19 cellular contexts compared by ENCODE assay signal in genomic region chr18:3914116-3914515, GRCh38.
"Had no signal": no experiment of that assay in that cellular context is flagged by ENCODE, and none has a peak within 500 bp of the region (broad histone marks: within the 10 kb centered on the region; RNA-seq: fewer than 3 reads in every experiment).

No MANE protein-coding gene starts in this region.

- H3K9me3 ChIP-seq: gastroesophageal sphincter, mucosa of descending colon, neutrophil, psoas muscle, right lobe of liver, spleen, thoracic aorta, transverse colon had no signal

- DNase-seq: cerebellar nuclear complex; glutamatergic neuron; kidney; left cardiac atrium; left ventricle myocardium superior; mucosa of descending colon; naive thymus-derived CD8-positive, alpha-beta T cell; psoas muscle; retina; right lobe of liver; spleen; stimulated activated CD4-positive, alpha-beta T cell treated with anti-CD3 and anti-CD28 coated beads, Interleukin-15, amount 100 ng/mL, for 24 hours; stimulated activated CD4-positive, alpha-beta T cell treated with anti-CD3 and anti-CD28 coated beads, Interleukin-1b, Interleukin-23, amount 100 ng/mL, for 48 hours; stimulated activated CD4-positive, alpha-beta T cell treated with anti-CD3 and anti-CD28 coated beads, Interleukin-4, amount 100 ng/mL, for 24 hours; stimulated activated naive CD8-positive, alpha-beta T cell treated with anti-CD3 and anti-CD28 coated beads, Interleukin-15, amount 100 ng/mL, for 72 hours; transverse colon had no signal

- H3K4me3 ChIP-seq: gastroesophageal sphincter, mucosa of descending colon, psoas muscle, right lobe of liver, spleen, thoracic aorta, transverse colon had no signal

- H3K27ac ChIP-seq: gastroesophageal sphincter, neutrophil, psoas muscle, right lobe of liver, spleen, thoracic aorta, transverse colon had no signal

- H3K27me3 ChIP-seq: gastroesophageal sphincter, right lobe of liver had no signal

- H3K4me1 ChIP-seq: gastroesophageal sphincter, psoas muscle, right lobe of liver, spleen, transverse colon had no signal

- H3K36me3 ChIP-seq: gastroesophageal sphincter, neutrophil, right lobe of liver, spleen, thoracic aorta, transverse colon had no signal
